ENCODE assay signal across 8 cellular contexts in genomic region chr7:136405931-136406777, GRCh38.
DNase-seq lines count a peak whose midpoint lies in the region; ATAC-seq and TF ChIP-seq lines count a peak whose summit lies in the region.

No MANE protein-coding gene starts in this region.

- CTCF ChIA-PET in HEK293T (lab: Yijun Ruan, JAX), result interaction anchor here (0.6 to 1.3 kb wide), 5 partner anchors 12 to 1210 kb away, joined by 3 to 5 read pairs (median 4); no protein-coding TSS in a partner anchor

- peak overlapping the region; percentile 30 for H3K4me3 ChIP-seq in GM12865 (ENCODE audit: low read depth, low read length)
- H3K4me3 ChIP-seq in LNCaP clone FGC (ENCODE audit: low read depth, low read length), result no peak overlapping the region
- no peak overlapping the region for H3K4me3 ChIP-seq in RWPE2 (ENCODE audit: severe bottlenecking)
- no peak overlapping the region for H3K4me3 ChIP-seq in lung
- H3K4me3 ChIP-seq in thyroid gland (replicated peaks in 1 of 3), result no peak overlapping the region

- intact Hi-C loops in thyroid gland (cut with DNase I), result no loop called here

- H3K9me3 Mint-ChIP-seq in effector memory CD8-positive, alpha-beta T cell, result no peaks in the 10 kb centered on the region

- H3K27ac ChIP-seq in RWPE2 (ENCODE audit: poor library complexity, severe bottlenecking), result no peak overlapping the region
- no peak overlapping the region for H3K27ac ChIP-seq in lung (ENCODE audit: low read depth in 1 of 2, low read length in 1 of 2)
- H3K27ac ChIP-seq in thyroid gland, result no peak overlapping the region

- H3K27me3 Mint-ChIP-seq in effector memory CD8-positive, alpha-beta T cell, result no peaks in the 10 kb centered on the region

- no peak overlapping the region for H3K27ac Mint-ChIP-seq in effector memory CD8-positive, alpha-beta T cell

- TF ChIP-seq POLR2A in thyroid gland (IDR thresholded peaks at IDR 0.05), result no peak

- peaks cover 0 to 2% of the 10 kb centered on the region in 2 donors for H3K4me1 Mint-ChIP-seq in effector memory CD8-positive, alpha-beta T cell (ENCODE audit: low read depth in 2 of 2)

- WGBS in lung, 2 donors, result 28 to 32% methylated on average over 17 of the region's 17 CpGs
- 28 to 30% methylated on average over 17 of the region's 17 CpGs for WGBS in thyroid gland, 2 donors

- H3K4me3 Mint-ChIP-seq in effector memory CD8-positive, alpha-beta T cell, result no peak overlapping the region

- H3K36me3 ChIP-seq in RWPE2 (ENCODE audit: low read depth) (no peaks in the 10 kb centered on the region), lung (ENCODE audit: control insufficient read depth in 2 of 2, insufficient read depth in 2 of 2, low read length in 2 of 2) (no peaks in the 10 kb centered on the region), thyroid gland (no peaks in the 10 kb centered on the region)

- POLR2A ChIA-PET in HEK293T (lab: Yijun Ruan, JAX), result no interaction called here

- no peaks in the 10 kb centered on the region for H3K4me1 ChIP-seq in RWPE2 (ENCODE audit: insufficient read depth, poor library complexity, severe bottlenecking)
- H3K4me1 ChIP-seq in lung (ENCODE audit: control insufficient read depth in 2 of 2, insufficient read depth in 2 of 2, low read length in 2 of 2), result no peaks in the 10 kb centered on the region
- H3K4me1 ChIP-seq in thyroid gland, result no peaks in the 10 kb centered on the region

- peak; percentile 78 for ATAC-seq in RWPE2 (ENCODE audit: low read depth)
- ATAC-seq in effector memory CD8-positive, alpha-beta T cell (replicated peaks), result peak; percentile 59
- peak; percentile 58 for ATAC-seq in lung (ENCODE audit: insufficient read depth, low FRiP score)

- H3K9me3 ChIP-seq in RWPE2 (ENCODE audit: severe bottlenecking), result no peaks in the 10 kb centered on the region
- H3K9me3 ChIP-seq in lung (ENCODE audit: control insufficient read depth in 2 of 2, insufficient read depth in 1 of 2, low read length in 1 of 2), result no peaks in the 10 kb centered on the region
- H3K9me3 ChIP-seq in thyroid gland, result no peaks in the 10 kb centered on the region

- H3K36me3 Mint-ChIP-seq in effector memory CD8-positive, alpha-beta T cell (ENCODE audit: insufficient read depth), result no peaks in the 10 kb centered on the region

- H3K27me3 ChIP-seq in RWPE2 (ENCODE audit: insufficient read depth, poor library complexity, severe bottlenecking) (no peaks in the 10 kb centered on the region), lung (ENCODE audit: control insufficient read depth, insufficient read depth) (no peaks in the 10 kb centered on the region), thyroid gland (no peaks in the 10 kb centered on the region)

- DNase-seq in AG08396 (ENCODE audit: low spot score), result peak; percentile 64
- peak; percentile 77 for DNase-seq in GM12865 (ENCODE audit: low read depth)
- DNase-seq in HEK293T (ENCODE audit: extremely low spot score), result peak; percentile 73
- peak; percentile 33 for DNase-seq in LNCaP clone FGC (ENCODE audit: low read depth)
- DNase-seq in RWPE2 (ENCODE audit: low spot score), result no peak
- DNase-seq in effector memory CD8-positive, alpha-beta T cell, result no peak
- DNase-seq in lung (ENCODE audit: low spot score), result no peak
- peak; percentile 36 to 42 for DNase-seq in thyroid gland

- TF ChIP-seq CTCF in GM12865 (IDR thresholded peaks at IDR 0.05; ENCODE audit: insufficient read depth, low read depth, low read length, missing control alignments), result peak; percentile 83
- peak; percentile 59 for TF ChIP-seq CTCF in LNCaP clone FGC (IDR thresholded peaks at IDR 0.05; ENCODE audit: control insufficient read depth, extremely low read depth, insufficient read depth)
- peak; percentile 79 for TF ChIP-seq CTCF in RWPE2 (IDR thresholded peaks at IDR 0.05; ENCODE audit: poor library complexity, severe bottlenecking)
- peak; percentile 20 for TF ChIP-seq CTCF in lung (IDR thresholded peaks at IDR 0.05; ENCODE audit: control extremely low read depth, extremely low read depth)
- TF ChIP-seq CTCF in thyroid gland (IDR thresholded peaks at IDR 0.05), result peak; percentile 54 to 72 (median 64)

TF ChIP-seq in HEK293T, 16 proteins besides CTCF, POLR2A, EP300 and RAD21:
- TF ChIP-seq NFRKB (IDR thresholded peaks at IDR 0.05) (no peak), FOXA1 (IDR thresholded peaks at IDR 0.05) (no peak), LEF1 (IDR thresholded peaks at IDR 0.05; ENCODE audit: borderline replicate concordance) (no peak), SUZ12 (IDR thresholded peaks at IDR 0.05) (no peak)
TF ChIP-seq in HEK293T: peak in this region for 0.

Comparison
In these comparisons a context has a peak if more than half of its experiments do, and no peak if none do; other contexts are left out.
1. DNase-seq: peak in AG08396 (single experiment), GM12865 (single experiment), HEK293T (single experiment), LNCaP clone FGC (single experiment) and thyroid gland (2 of 2); none in RWPE2 (single experiment), effector memory CD8-positive, alpha-beta T cell (0 of 3) and lung (single experiment).
2. CTCF ChIP-seq: peak in every context shown above with its lines; median percentile 83 in GM12865; 79 in RWPE2; 64 in thyroid gland; 59 in LNCaP clone FGC; 20 in lung.
3. Peak in every context shown above with its lines, with median percentiles within 50 percentile points of each other: ATAC-seq.